Comparison of ENCODE assay signal across 9 cellular contexts in the genomic region with DNA sequence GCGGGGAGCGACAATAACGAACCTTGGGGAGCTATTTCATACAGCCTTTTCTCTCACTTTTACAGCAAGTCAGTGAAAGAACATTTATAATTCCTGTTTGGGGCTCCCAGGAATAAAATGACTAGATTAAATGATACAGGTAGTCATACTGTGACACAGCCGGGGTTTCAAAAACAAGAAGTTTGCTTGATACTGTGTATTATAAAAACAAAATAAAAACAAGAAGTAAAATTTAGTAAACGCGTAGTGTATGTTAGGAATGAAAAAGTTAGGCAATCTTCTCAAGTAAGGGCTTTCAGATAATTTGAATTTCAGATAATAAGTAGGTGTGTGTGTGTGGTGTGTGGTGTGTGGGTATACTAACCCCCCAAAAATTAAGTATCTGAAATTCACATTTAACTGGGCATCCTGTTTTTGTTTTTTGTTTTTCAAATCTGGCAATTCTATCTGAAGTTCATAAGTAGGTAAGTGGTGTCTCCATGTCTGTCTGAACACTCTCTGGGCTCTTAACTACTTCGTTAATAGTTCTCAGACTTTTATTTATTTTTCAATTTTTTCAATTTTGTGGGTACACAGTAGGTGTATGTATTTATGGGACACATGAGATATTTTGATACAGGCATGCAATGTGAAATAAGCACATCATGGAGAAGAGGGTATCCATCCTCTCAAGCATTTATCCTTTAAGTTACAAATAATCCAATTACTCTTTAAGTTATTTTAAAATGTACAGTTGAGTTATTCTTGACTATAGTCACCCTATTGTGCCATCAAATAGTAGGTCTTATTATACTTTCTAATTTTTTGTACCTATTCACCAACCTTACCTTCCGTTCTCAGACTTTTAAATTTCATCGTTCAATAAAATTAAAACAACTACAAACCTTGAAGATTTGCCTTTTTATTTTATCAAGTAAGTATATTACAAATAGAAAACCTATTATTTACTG. TPM values are rescaled to one million over a fixed set of nuclear protein-coding genes. Genes with fewer than 3 reads are reported as not detected.
DNase-seq lines count a peak whose midpoint lies in the region; ATAC-seq and TF ChIP-seq lines count a peak whose summit lies in the region.
"Had no signal": no experiment of that assay in that cellular context is flagged by ENCODE, and none has a peak within 500 bp of the region (broad histone marks: within the 10 kb centered on the region; RNA-seq: fewer than 3 reads in every experiment).

No MANE protein-coding gene starts in this region.

- peaks cover 10 to 16% of the 10 kb centered on the region in 2 donors for H3K4me1 ChIP-seq in naive thymus-derived CD4-positive, alpha-beta T cell (ENCODE audit: control insufficient read depth in 2 of 2, insufficient read depth in 2 of 2, low read length in 2 of 2)

- peaks cover 10% of the 10 kb centered on the region for H3K27me3 Mint-ChIP-seq in chondrocyte (ENCODE audit: low read depth)
- peaks cover 0 to 28% (median 0%) of the 10 kb centered on the region in 5 donors for H3K27me3 Mint-ChIP-seq in naive thymus-derived CD4-positive, alpha-beta T cell

- CTCF ChIA-PET in AG04449 (lab: Yijun Ruan, JAX), result interaction anchor here (1.6 to 2.0 kb wide), 3 partner anchors 12 to 36 kb away, joined by 3 to 11 read pairs (median 11); no protein-coding TSS in a partner anchor
- CTCF ChIA-PET in naive thymus-derived CD4-positive, alpha-beta T cell (lab: Charles Lee), result interaction anchor here (0.8 to 0.9 kb wide), 2 partner anchors 38 to 89 kb away, joined by 4 to 5 read pairs; no protein-coding TSS in a partner anchor

- H3K27ac ChIP-seq in naive thymus-derived CD4-positive, alpha-beta T cell (ENCODE audit: low read depth, low read length), result peak overlapping the region; percentile 88

- no peak for DNase-seq in AG04449 (ENCODE audit: low read depth, low spot score)
- no peak for DNase-seq in Jurkat, Clone E6-1 (ENCODE audit: low read depth, low spot score)
- no peak for DNase-seq in chondrocyte (ENCODE audit: low spot score)
- no peak for DNase-seq in naive thymus-derived CD4-positive, alpha-beta T cell
- DNase-seq in posterior cingulate gyrus, result no peak
- no peak for DNase-seq in SHP77 (lab: John Stamatoyannopoulos, UW)
- DNase-seq in activated effector memory CD4-positive, alpha-beta T cell treated with Interleukin-2 at 50 U/mL for 16 hours, result no peak
- DNase-seq: cortex of kidney had no signal

- peaks cover 62% of the 10 kb centered on the region for H3K4me1 Mint-ChIP-seq in chondrocyte (ENCODE audit: low read depth)
- H3K4me1 Mint-ChIP-seq in naive thymus-derived CD4-positive, alpha-beta T cell, result peaks cover 28 to 64% (median 55%) of the 10 kb centered on the region in 7 donors

- H3K36me3 Mint-ChIP-seq in chondrocyte (ENCODE audit: low read depth), result peaks cover 4% of the 10 kb centered on the region
- H3K36me3 Mint-ChIP-seq in naive thymus-derived CD4-positive, alpha-beta T cell, result peaks cover 0 to 5% (median 0%) of the 10 kb centered on the region in 5 donors

- no peaks in the 10 kb centered on the region for H3K9me3 ChIP-seq in naive thymus-derived CD4-positive, alpha-beta T cell (ENCODE audit: control insufficient read depth in 2 of 3, low read length in 3 of 3)

- no peak for ATAC-seq in naive thymus-derived CD4-positive, alpha-beta T cell
- no peak for ATAC-seq in HG02981 (IDR thresholded peaks at IDR 0.05; ENCODE audit: unreplicated experiment)

- peak overlapping the region; percentile 99 for H3K4me3 Mint-ChIP-seq in chondrocyte (ENCODE audit: unreplicated experiment)
- H3K4me3 Mint-ChIP-seq in naive thymus-derived CD4-positive, alpha-beta T cell, result peak overlapping the region; percentile 88 to 100 (median 98)

- peaks cover 0 to 4% (median 0%) of the 10 kb centered on the region in 3 experiments for H3K36me3 ChIP-seq in naive thymus-derived CD4-positive, alpha-beta T cell (ENCODE audit: control insufficient read depth in 2 of 3, insufficient read depth in 3 of 3, low read length in 3 of 3)

- POLR2A ChIA-PET in AG04449 (lab: Yijun Ruan, JAX), result interaction anchor here (0.6 to 2.2 kb wide), 5 partner anchors 9 to 28 kb away, joined by 3 to 12 read pairs (median 4); partner anchors contain the start of gene DDIT3
- POLR2A ChIA-PET in naive thymus-derived CD4-positive, alpha-beta T cell (lab: Charles Lee), result interaction anchor here (0.6 to 2.6 kb wide), 7 partner anchors 21 to 93 kb away, joined by 3 to 7 read pairs (median 3); partner anchors contain the start of gene DDIT3

- TF ChIP-seq CTCF in AG04449 (IDR thresholded peaks at IDR 0.05; ENCODE audit: insufficient read depth, low read length, missing control alignments), result no peak
- TF ChIP-seq CTCF in chondrocyte (IDR thresholded peaks at IDR 0.05), result no peak

- no peak overlapping the region for H3K27ac Mint-ChIP-seq in chondrocyte (ENCODE audit: unreplicated experiment)
- peak overlapping the region; percentile 85 to 96 (median 92) for H3K27ac Mint-ChIP-seq in naive thymus-derived CD4-positive, alpha-beta T cell

- intact Hi-C loops in naive thymus-derived CD4-positive, alpha-beta T cell (cut with micrococcal nuclease), result loop anchor here (1.0 to 2.0 kb wide), 7 partner anchors 27 to 194 kb away; partner anchors contain the start of genes DDIT3 (in 2 of the 2), GLI1 (in 2 of the 2) and PIP4K2C (in 2 of the 2)
- intact Hi-C loops in posterior cingulate gyrus (cut with DNase I), result loop anchor here (2.0 kb wide), 1 partner anchor 25 kb away; the partner anchor contains the start of gene MBD6

- no peaks in the 10 kb centered on the region for H3K27me3 ChIP-seq in naive thymus-derived CD4-positive, alpha-beta T cell (ENCODE audit: control insufficient read depth in 2 of 2, insufficient read depth in 2 of 2, low read length in 2 of 2)

- no peaks in the 10 kb centered on the region for H3K9me3 Mint-ChIP-seq in chondrocyte (ENCODE audit: low read depth)
- no peaks in the 10 kb centered on the region for H3K9me3 Mint-ChIP-seq in naive thymus-derived CD4-positive, alpha-beta T cell

- H3K4me3 ChIP-seq in AG04449 (ENCODE audit: low read depth, low read length), result peak overlapping the region; percentile 25
- H3K4me3 ChIP-seq in Jurkat, Clone E6-1 (ENCODE audit: low read length), result peak overlapping the region; percentile 87
- H3K4me3 ChIP-seq in naive thymus-derived CD4-positive, alpha-beta T cell (ENCODE audit: low read length), result peak overlapping the region; percentile 74

RNA-seq across cellular contexts. Expression of gene DCTN2, which starts 0.6 kb away (rescaled TPM):
- polyA plus RNA-seq in Jurkat, Clone E6-1 (2012; ENCODE audit: insufficient read depth, insufficient read length), result 171 TPM
- 104 to 117 TPM (median 112 TPM) in 3 replicates for total RNA-seq in chondrocyte
- 10 to 100 TPM; 52.1 to 78.8 (median 63.0) TPM for total RNA-seq in naive thymus-derived CD4-positive, alpha-beta T cell
- polyA plus RNA-seq in naive thymus-derived CD4-positive, alpha-beta T cell, result 10 to 100 TPM; 53.9 to 78.8 TPM

RNA-seq across cellular contexts. Expression of gene KIF5A, which starts 2.2 kb away (rescaled TPM):
- polyA plus RNA-seq in Jurkat, Clone E6-1 (2012; ENCODE audit: insufficient read depth, insufficient read length), result 5.4 TPM
- total RNA-seq in chondrocyte, result 2.6 to 5.1 TPM (median 3.5 TPM) in 3 replicates
- total RNA-seq in naive thymus-derived CD4-positive, alpha-beta T cell, result 1 to 10 TPM in 4 of 5 experiments, under 1 TPM in 1; 0.95 to 1.7 (median 1.0) TPM
- under 1 TPM; 0.06 to 0.09 TPM for polyA plus RNA-seq in naive thymus-derived CD4-positive, alpha-beta T cell

RNA-seq across cellular contexts. Expression of gene MBD6, which starts 25.0 kb away (rescaled TPM):
- polyA plus RNA-seq in Jurkat, Clone E6-1 (2012; ENCODE audit: insufficient read depth, insufficient read length), result 45.7 TPM
- total RNA-seq in chondrocyte, result 66.9 to 86.5 TPM (median 78.4 TPM) in 3 replicates
- total RNA-seq in naive thymus-derived CD4-positive, alpha-beta T cell, result 100 to 1,000 TPM in 4 of 5 experiments, 10 to 100 TPM in 1; 85.2 to 127 (median 120) TPM
- 1 to 10 TPM in 1 of 2 donors, under 1 TPM in 1; 0.50 to 1.0 TPM for polyA plus RNA-seq in naive thymus-derived CD4-positive, alpha-beta T cell

RNA-seq across cellular contexts. Expression of gene DDIT3, which starts 27.3 kb away (rescaled TPM):
- polyA plus RNA-seq in Jurkat, Clone E6-1 (2012; ENCODE audit: insufficient read depth, insufficient read length), result 15.4 TPM
- total RNA-seq in chondrocyte, result 9.6 to 79.1 TPM (median 79.0 TPM) in 3 replicates
- 100 to 1,000 TPM in 1 of 5 experiments, 10 to 100 TPM in 4; 19.6 to 124 (median 51.6) TPM for total RNA-seq in naive thymus-derived CD4-positive, alpha-beta T cell
- polyA plus RNA-seq in naive thymus-derived CD4-positive, alpha-beta T cell, result 10 to 100 TPM; 15.9 to 23.1 TPM

RNA-seq across cellular contexts. Expression of gene PIP4K2C, which starts 43.4 kb away (rescaled TPM):
- 10.1 TPM for polyA plus RNA-seq in Jurkat, Clone E6-1 (2012; ENCODE audit: insufficient read depth, insufficient read length)
- total RNA-seq in chondrocyte, result 27.9 to 33.1 TPM (median 30.5 TPM) in 3 replicates
- 10 to 100 TPM; 20.1 to 29.7 (median 21.9) TPM for total RNA-seq in naive thymus-derived CD4-positive, alpha-beta T cell
- 10 to 100 TPM; 18.5 to 29.7 TPM for polyA plus RNA-seq in naive thymus-derived CD4-positive, alpha-beta T cell

Comparison
In these comparisons a context has a peak if more than half of its experiments do, and no peak if none do; other contexts are left out.
1. H3K4me3 ChIP-seq: peak in every context shown above with its lines; median percentile 87 in Jurkat, Clone E6-1; 74 in naive thymus-derived CD4-positive, alpha-beta T cell; 25 in AG04449.